Comparison of ENCODE assay signal across 8 cellular contexts in the genomic region with DNA sequence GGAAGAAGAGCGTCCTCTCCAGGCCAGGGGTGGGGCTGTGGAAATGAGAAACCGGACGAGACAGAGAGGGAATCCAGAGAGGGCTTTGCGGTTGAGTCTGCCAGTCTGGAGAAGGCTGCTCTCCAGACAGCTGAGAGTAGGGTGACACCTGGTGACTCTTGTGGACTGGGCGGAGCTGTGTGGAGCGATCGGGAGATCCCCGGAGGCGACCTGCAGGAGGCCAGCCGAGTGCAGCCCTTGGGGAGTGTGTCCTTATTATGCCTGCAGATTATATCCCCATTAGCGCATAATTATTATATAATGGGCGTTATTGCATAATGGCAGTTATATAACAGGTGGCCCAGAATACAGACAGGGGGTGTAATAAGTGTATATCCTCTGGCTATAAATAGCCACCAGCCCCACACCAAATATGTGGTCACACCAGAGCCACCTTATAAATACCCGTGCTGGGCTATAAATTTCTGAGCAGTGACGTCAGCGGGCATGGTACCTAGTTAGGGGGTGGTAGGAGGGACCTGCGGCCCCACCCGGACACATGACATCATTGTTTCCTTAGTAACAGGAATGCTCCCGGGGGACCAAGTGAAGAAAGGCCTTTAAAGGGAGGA. TPM values are rescaled to one million over a fixed set of nuclear protein-coding genes. Genes with fewer than 3 reads are reported as not detected.
DNase-seq lines count a peak whose midpoint lies in the region; ATAC-seq, FAIRE-seq and TF ChIP-seq lines count a peak whose summit lies in the region.

No MANE protein-coding gene starts in this region.

- H2AFZ ChIP-seq in KMS-11 (ENCODE audit: low read depth) = no peak overlapping the region

- DNase-seq in RCC 7860 (ENCODE audit: low spot score) (peak; percentile 76), left ventricle myocardium superior (peak; percentile 58), tibial artery (peak in 1 of 2 donors; percentile 92), immature natural killer cell (no peak)
- DNase-seq in activated CD4-positive, alpha-beta T cell treated with anti-CD3 and anti-CD28 coated beads, Interleukin-2, amount 10 ng/mL, durations not matched to agents 7 days and 5 days = no peak

- ATAC-seq in left ventricle myocardium superior (peak; percentile 4), GM19467 (IDR thresholded peaks at IDR 0.05; ENCODE audit: unreplicated experiment) (no peak), GM18519 (IDR thresholded peaks at IDR 0.05; ENCODE audit: low FRiP score, unreplicated experiment) (no peak)

- CTCF ChIA-PET in activated CD4-positive, alpha-beta T cell treated with anti-CD3 and anti-CD28 coated beads, Interleukin-2, amount 10 ng/mL, durations not matched to agents 7 days and 5 days (lab: Charles Lee) = no interaction called here

- H3K4me2 ChIP-seq in KMS-11 = peak overlapping the region; percentile 43; the same call in 1 of the 2 replicates

- H3K79me2 ChIP-seq in KMS-11 (ENCODE audit: insufficient read depth, low read depth) = no peaks in the 10 kb centered on the region

- no peaks in the 10 kb centered on the region for H3K9me3 Mint-ChIP-seq in activated CD4-positive, alpha-beta T cell treated with anti-CD3 and anti-CD28 coated beads, Interleukin-2, amount 10 ng/mL, durations not matched to agents 7 days and 5 days
- H3K9me3 Mint-ChIP-seq in immature natural killer cell = no peaks in the 10 kb centered on the region

- POLR2A ChIA-PET in activated CD4-positive, alpha-beta T cell treated with anti-CD3 and anti-CD28 coated beads, Interleukin-2, amount 10 ng/mL, durations not matched to agents 7 days and 5 days (lab: Charles Lee) = no interaction called here

- no peak for TF ChIP-seq CTCF in KMS-11 (conservative IDR thresholded peaks at IDR 0.05; ENCODE audit: low read depth, low read length)
- TF ChIP-seq CTCF in tibial artery (IDR thresholded peaks at IDR 0.05) = no peak

- no peaks in the 10 kb centered on the region for H3K4me1 Mint-ChIP-seq in activated CD4-positive, alpha-beta T cell treated with anti-CD3 and anti-CD28 coated beads, Interleukin-2, amount 10 ng/mL, durations not matched to agents 7 days and 5 days
- peaks cover 3 to 8% of the 10 kb centered on the region in 2 donors for H3K4me1 Mint-ChIP-seq in immature natural killer cell

- H3K27ac ChIP-seq in KMS-11 (no peak overlapping the region), tibial artery (peak overlapping the region; percentile 88 to 99)

- H3K27ac Mint-ChIP-seq in activated CD4-positive, alpha-beta T cell treated with anti-CD3 and anti-CD28 coated beads, Interleukin-2, amount 10 ng/mL, durations not matched to agents 7 days and 5 days = no peak overlapping the region
- H3K27ac Mint-ChIP-seq in immature natural killer cell = peak overlapping the region in 1 of 6 donors; percentile 68

- no peak overlapping the region for H3K9ac ChIP-seq in KMS-11

- no peaks in the 10 kb centered on the region for H4K20me1 ChIP-seq in KMS-11 (ENCODE audit: insufficient read depth)

- FAIRE-seq in RCC 7860 (lab: Jason Lieb, UNC) = no peak

- H3K36me3 Mint-ChIP-seq in activated CD4-positive, alpha-beta T cell treated with anti-CD3 and anti-CD28 coated beads, Interleukin-2, amount 10 ng/mL, durations not matched to agents 7 days and 5 days (ENCODE audit: low read depth) = no peaks in the 10 kb centered on the region
- H3K36me3 Mint-ChIP-seq in immature natural killer cell = no peaks in the 10 kb centered on the region

- intact Hi-C loops in left ventricle myocardium superior (cut with micrococcal nuclease) (no loop called here), tibial artery (cut with DNase I; ENCODE audit: low total_unique reads) (loop anchor here (5.0 kb wide), 1 partner anchor 39 kb away; a partner anchor contains a TSS)

- no peaks in the 10 kb centered on the region for H3K27me3 Mint-ChIP-seq in activated CD4-positive, alpha-beta T cell treated with anti-CD3 and anti-CD28 coated beads, Interleukin-2, amount 10 ng/mL, durations not matched to agents 7 days and 5 days
- peaks cover 0 to 8% (median 7%) of the 10 kb centered on the region in 3 donors for H3K27me3 Mint-ChIP-seq in immature natural killer cell (ENCODE audit: low read depth in 3 of 3)

- H3K4me1 ChIP-seq in KMS-11 (ENCODE audit: low read depth, poor library complexity, severe bottlenecking) = peaks cover 12% of the 10 kb centered on the region
- peaks cover 4 to 100% (median 99%) of the 10 kb centered on the region in 4 donors for H3K4me1 ChIP-seq in tibial artery

- no peak overlapping the region for H3K4me3 Mint-ChIP-seq in activated CD4-positive, alpha-beta T cell treated with anti-CD3 and anti-CD28 coated beads, Interleukin-2, amount 10 ng/mL, durations not matched to agents 7 days and 5 days
- no peak overlapping the region for H3K4me3 Mint-ChIP-seq in immature natural killer cell

- H3K27me3 ChIP-seq in KMS-11 (ENCODE audit: insufficient read depth, low read depth) = peaks cover 28% of the 10 kb centered on the region
- no peaks in the 10 kb centered on the region for H3K27me3 ChIP-seq in tibial artery

- no peaks in the 10 kb centered on the region for H3K36me3 ChIP-seq in KMS-11 (ENCODE audit: insufficient read depth)
- H3K36me3 ChIP-seq in tibial artery = no peaks in the 10 kb centered on the region

- H3K9me3 ChIP-seq in tibial artery = no peaks in the 10 kb centered on the region

- H3K4me3 ChIP-seq in KMS-11 (IDR thresholded peaks at IDR 0.05; ENCODE audit: insufficient read depth, low read depth, low read length) (no peak overlapping the region), tibial artery (no peak overlapping the region)

RNA-seq across cellular contexts. Expression of a gene that starts 41.2 kb away (rescaled TPM):
- total RNA-seq in left ventricle myocardium superior = 171 TPM
- 1 to 10 TPM; 1.2 to 1.5 TPM for total RNA-seq in activated CD4-positive, alpha-beta T cell treated with anti-CD3 and anti-CD28 coated beads, Interleukin-2, amount 10 ng/mL, durations not matched to agents 7 days and 5 days
- under 1 TPM in 1 of 3 donors, not detected in 2; 0.49 TPM for polyA plus RNA-seq in immature natural killer cell

Comparison
In these comparisons a context has a peak if more than half of its experiments do, and no peak if none do; other contexts are left out.
1. DNase-seq: peak in RCC 7860 (single experiment) and left ventricle myocardium superior (single experiment); none in activated CD4-positive, alpha-beta T cell treated with anti-CD3 and anti-CD28 coated beads, Interleukin-2, amount 10 ng/mL, durations not matched to agents 7 days and 5 days (single experiment) and immature natural killer cell (0 of 3).
2. RNA of a gene that starts 41.2 kb away (total RNA-seq): 171 TPM in left ventricle myocardium superior (single experiment); 1.2 to 1.5 TPM in activated CD4-positive, alpha-beta T cell treated with anti-CD3 and anti-CD28 coated beads, Interleukin-2, amount 10 ng/mL, durations not matched to agents 7 days and 5 days; every median in the first group is over 10 times any median in the second.